Comparison of ENCODE assay signal across 8 cellular contexts in genomic region chr20:58192567-58192966, GRCh38. TPM values are rescaled to one million over a fixed set of nuclear protein-coding genes. Genes with fewer than 3 reads are reported as not detected.
A peak's percentile ranks its signal among the peaks of the same experiment; 100 is the strongest.
DNase-seq lines count a peak whose midpoint lies in the region; ATAC-seq and TF ChIP-seq lines count a peak whose summit lies in the region.

No MANE protein-coding gene starts in this region.

- H3K27ac ChIP-seq in 22Rv1: no peak overlapping the region
- H3K27ac ChIP-seq in HEK293 (ENCODE audit: extremely low read depth, low read depth, low read length): no peak overlapping the region

- H3K27me3 ChIP-seq in kidney epithelial cell (ENCODE audit: control insufficient read depth, insufficient read depth, low read length): peaks cover 4% of the 10 kb centered on the region

- H3K4me1 ChIP-seq in HEK293 (ENCODE audit: control insufficient read depth, insufficient read depth, low read length): no peaks in the 10 kb centered on the region

- no peak overlapping the region for H3K4me3 Mint-ChIP-seq in stimulated activated naive B cell treated with anti-CD40 and anti-IgM and Interleukin-4, amounts not matched to agents 10 μg/mL and 1 μg/mL and 100 μg/mL, for 72 hours

- peaks cover 24 to 32% of the 10 kb centered on the region in 2 donors for H3K27me3 Mint-ChIP-seq in stimulated activated naive B cell treated with anti-CD40 and anti-IgM and Interleukin-4, amounts not matched to agents 10 μg/mL and 1 μg/mL and 100 μg/mL, for 72 hours

- H3K36me3 ChIP-seq in HEK293 (ENCODE audit: control insufficient read depth in 2 of 2, insufficient read depth in 1 of 2, low read length in 2 of 2) (no peaks in the 10 kb centered on the region), kidney epithelial cell (ENCODE audit: control insufficient read depth, insufficient read depth, low read length) (no peaks in the 10 kb centered on the region)

- POLR2A ChIA-PET in HEK293 (lab: Yijun Ruan, JAX): no interaction called here

- ATAC-seq in HG02588 (IDR thresholded peaks at IDR 0.05; ENCODE audit: unreplicated experiment): no peak
- ATAC-seq in HG03460 (IDR thresholded peaks at IDR 0.05; ENCODE audit: unreplicated experiment): no peak
- ATAC-seq in stimulated activated naive B cell treated with anti-CD40 and anti-IgM and Interleukin-4, amounts not matched to agents 10 μg/mL and 1 μg/mL and 100 μg/mL, for 72 hours (replicated peaks): no peak

- CTCF ChIA-PET in HEK293 (lab: Yijun Ruan, JAX): interaction anchor here (0.7 to 1.9 kb wide), 7 partner anchors 8 to 537 kb away, joined by 3 to 7 read pairs (median 3); no protein-coding TSS in a partner anchor

- peak; percentile 21 for DNase-seq in activated T-cell treated with anti-CD3 and anti-CD28 coated beads for 4 hours
- DNase-seq in kidney epithelial cell (ENCODE audit: low read depth): no peak
- DNase-seq in stimulated activated naive B cell treated with anti-CD40 and anti-IgM and Interleukin-4, amounts not matched to agents 10 μg/mL and 1 μg/mL and 100 μg/mL, for 72 hours: no peak
- DNase-seq in NCI-H345 (lab: John Stamatoyannopoulos, UW): no peak

- H3K36me3 Mint-ChIP-seq in stimulated activated naive B cell treated with anti-CD40 and anti-IgM and Interleukin-4, amounts not matched to agents 10 μg/mL and 1 μg/mL and 100 μg/mL, for 72 hours: no peaks in the 10 kb centered on the region

- TF ChIP-seq CTCF in 22Rv1 (IDR thresholded peaks at IDR 0.05) (peak; percentile 67), HEK293 (tag by site-specific recombination; IDR thresholded peaks at IDR 0.05) (no peak), kidney epithelial cell (IDR thresholded peaks at IDR 0.05; ENCODE audit: insufficient read depth, low read length, poor library complexity, severe bottlenecking) (peak; percentile 61)

- no peaks in the 10 kb centered on the region for H3K9me3 ChIP-seq in HEK293 (ENCODE audit: control insufficient read depth, insufficient read depth, low read depth, low read length)

- peaks cover 5 to 10% of the 10 kb centered on the region in 2 donors for H3K9me3 Mint-ChIP-seq in stimulated activated naive B cell treated with anti-CD40 and anti-IgM and Interleukin-4, amounts not matched to agents 10 μg/mL and 1 μg/mL and 100 μg/mL, for 72 hours

- H3K4me3 ChIP-seq in HEK293 (ENCODE audit: low read depth, low read length) (no peak overlapping the region), kidney epithelial cell (ENCODE audit: low read depth, low read length) (no peak overlapping the region)

- H3K27ac Mint-ChIP-seq in stimulated activated naive B cell treated with anti-CD40 and anti-IgM and Interleukin-4, amounts not matched to agents 10 μg/mL and 1 μg/mL and 100 μg/mL, for 72 hours: no peak overlapping the region

- H3K4me1 Mint-ChIP-seq in stimulated activated naive B cell treated with anti-CD40 and anti-IgM and Interleukin-4, amounts not matched to agents 10 μg/mL and 1 μg/mL and 100 μg/mL, for 72 hours: no peaks in the 10 kb centered on the region

TF ChIP-seq in HEK293, 187 proteins besides CTCF, POLR2A, EP300 and RAD21:
- no peak for TF ChIP-seq ZNF280D (tag by site-specific recombination; IDR thresholded peaks at IDR 0.05)
- peak; percentile 28 for TF ChIP-seq ZNF654 (tag by site-specific recombination; IDR thresholded peaks at IDR 0.05; ENCODE audit: low read depth)

RNA-seq across cellular contexts. Expression of gene ANKRD60, which starts 35.9 kb away (rescaled TPM):
- not detected in 2 replicates for total RNA-seq in kidney epithelial cell
